In the genomic region with DNA sequence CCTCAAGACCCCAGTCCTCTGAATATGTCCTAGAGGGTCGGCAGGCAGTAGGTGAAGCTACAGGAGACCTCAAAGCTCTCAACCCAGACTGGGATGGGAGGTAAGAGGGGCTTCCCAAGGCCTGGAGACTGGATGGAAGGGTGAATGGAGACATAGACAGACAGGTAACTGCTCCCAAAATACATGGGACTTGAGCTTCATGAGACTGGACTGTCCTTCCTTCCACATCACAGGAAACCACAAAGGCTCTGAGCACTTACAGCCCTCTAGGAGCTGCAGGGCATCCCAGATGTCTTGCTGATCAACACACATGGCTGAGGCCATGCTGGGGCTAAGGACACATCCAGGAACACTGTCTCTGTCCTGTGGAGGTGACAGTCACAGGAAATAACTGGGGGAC, we compare ENCODE assay signal across 23 cellular contexts. TPM values are rescaled to one million over a fixed set of nuclear protein-coding genes. Genes with fewer than 3 reads are reported as not detected.
"Had no signal": no experiment of that assay in that cellular context is flagged by ENCODE, and none has a peak within 500 bp of the region (broad histone marks: within the 10 kb centered on the region; RNA-seq: fewer than 3 reads in every experiment).

No MANE protein-coding gene starts in this region.

- DNase-seq: activated CD4-positive, alpha-beta T cell treated with anti-CD3 and anti-CD28 coated beads, Interleukin-2, amount 50 U/mL, for 1 hour; activated CD4-positive, CD25-positive, alpha-beta regulatory T cell treated with anti-CD3 and anti-CD28 coated beads, Interleukin-2, amount 50 U/mL, for 72 hours; activated CD8-positive, alpha-beta memory T cell treated with anti-CD3 and anti-CD28 coated beads for 24 hours; activated gamma-delta T cell; erythroblast; foreskin melanocyte; glutamatergic neuron; hippocampal formation; islet precursor cell; naive B cell; ovary; stimulated activated CD4-positive, alpha-beta T cell treated with anti-CD3 and anti-CD28 coated beads, Interleukin-4, amount 100 ng/mL, for 24 hours; T-cell had no signal

- H3K27ac Mint-ChIP-seq: activated naive CD4-positive, alpha-beta T cell treated with anti-CD3 and anti-CD28 coated beads, Interleukin-2, amount 50 U/mL, for 24 hours; memory B cell; neural progenitor cell; stimulated activated memory B cell treated with anti-CD40 and anti-IgM and Interleukin-4, amounts not matched to agents 10 μg/mL and 1 μg/mL and 100 μg/mL, for 72 hours had no signal

- H3K9me3 ChIP-seq: mucosa of descending colon, ovary, thoracic aorta had no signal

- H3K27me3 ChIP-seq: ovary had no signal

- H3K36me3 Mint-ChIP-seq: activated naive CD4-positive, alpha-beta T cell treated with anti-CD3 and anti-CD28 coated beads, Interleukin-2, amount 50 U/mL, for 24 hours; memory B cell; naive B cell; neural progenitor cell; stimulated activated memory B cell treated with anti-CD40 and anti-IgM and Interleukin-4, amounts not matched to agents 10 μg/mL and 1 μg/mL and 100 μg/mL, for 72 hours; T-cell had no signal

- H3K9ac ChIP-seq: neural progenitor cell had no signal

- H3K4me3 ChIP-seq: mucosa of descending colon, ovary had no signal

- H3K36me3 ChIP-seq: cardiac muscle cell, neural progenitor cell, ovary, thoracic aorta had no signal

- H3K9me3 Mint-ChIP-seq: activated naive CD4-positive, alpha-beta T cell treated with anti-CD3 and anti-CD28 coated beads, Interleukin-2, amount 50 U/mL, for 24 hours; memory B cell; stimulated activated memory B cell treated with anti-CD40 and anti-IgM and Interleukin-4, amounts not matched to agents 10 μg/mL and 1 μg/mL and 100 μg/mL, for 72 hours; T-cell had no signal

- H3K27ac ChIP-seq: cardiac muscle cell, neural progenitor cell, ovary, thoracic aorta had no signal

- ATAC-seq: stimulated activated memory B cell treated with anti-CD40 and anti-IgM and Interleukin-4, amounts not matched to agents 10 μg/mL and 1 μg/mL and 100 μg/mL, for 72 hours had no signal

RNA-seq across cellular contexts. Expression of a gene that starts 11.6 kb away (rescaled TPM):
- polyA plus RNA-seq: cardiac muscle cell had no signal

RNA-seq across cellular contexts. Expression of a gene that starts 31.6 kb away (rescaled TPM):
- total RNA-seq: cardiac muscle cell, smooth muscle cell had no signal
- polyA plus RNA-seq: cardiac muscle cell, smooth muscle cell had no signal

RNA-seq across cellular contexts. Expression of a gene that starts 37.2 kb away (rescaled TPM):
- total RNA-seq: sciatic nerve, urinary bladder had no signal
